27 cellular contexts compared by ENCODE assay signal in the genomic region with DNA sequence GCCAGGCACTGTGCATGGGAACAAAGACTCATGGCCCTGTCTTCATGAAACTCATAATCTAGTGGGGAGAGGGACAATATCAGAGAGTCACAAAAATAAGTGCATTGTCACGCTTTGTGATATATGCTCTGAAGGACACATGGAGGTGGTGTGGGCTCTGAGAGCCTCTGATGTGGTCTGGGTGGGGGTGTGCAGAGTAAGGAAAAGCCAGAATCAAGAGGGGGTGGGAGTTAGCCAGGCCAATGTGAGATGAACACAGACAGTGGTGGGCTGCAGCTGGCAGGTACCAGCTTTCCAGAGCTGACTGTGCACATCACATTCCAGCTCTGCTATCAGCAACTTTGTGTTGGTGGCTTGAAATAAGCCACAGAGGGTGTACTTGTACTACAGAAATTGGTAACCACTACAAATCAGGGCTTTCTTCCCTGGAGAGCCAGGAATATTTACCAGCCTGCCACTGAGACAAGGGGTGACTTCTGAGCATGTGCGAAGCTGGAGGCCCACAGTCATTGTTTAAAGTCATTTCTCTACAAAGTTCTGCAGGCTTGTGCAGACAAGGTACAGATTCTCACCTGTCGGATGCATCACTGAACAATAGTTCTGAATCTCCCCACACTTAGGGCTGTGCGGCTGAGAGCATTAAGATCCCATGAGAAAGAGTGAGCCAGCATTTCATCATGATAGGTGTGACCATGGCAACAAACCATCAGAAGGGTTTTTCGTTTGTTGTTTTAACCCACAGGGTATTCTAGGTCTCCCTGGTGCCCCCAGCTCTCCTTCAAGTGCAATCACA.
DNase-seq lines count a peak whose midpoint lies in the region; ATAC-seq, FAIRE-seq and TF ChIP-seq lines count a peak whose summit lies in the region.
"Had no signal": no experiment of that assay in that cellular context is flagged by ENCODE, and none has a peak within 500 bp of the region (broad histone marks: within the 10 kb centered on the region; RNA-seq: fewer than 3 reads in every experiment).

No MANE protein-coding gene starts in this region.

- peaks cover 3% of the 10 kb centered on the region for H3K9me3 Mint-ChIP-seq in nephron progenitor cell
- H3K9me3 Mint-ChIP-seq: stimulated activated naive B cell treated with anti-CD40 and anti-IgM and Interleukin-4, amounts not matched to agents 10 μg/mL and 1 μg/mL and 100 μg/mL, for 72 hours; T-helper 2 cell treated with Interferon-gamma antibody and Interleukin-4, amounts not matched to agents 5 μg/mL and 100 μg/mL, for 36 hours had no signal

- no peak overlapping the region for H3K4me3 Mint-ChIP-seq in nephron progenitor cell
- no peak overlapping the region for H3K4me3 Mint-ChIP-seq in T-helper 17 cell
- H3K4me3 Mint-ChIP-seq: CD14-positive monocyte; IgD-negative memory B cell; stimulated activated naive B cell treated with anti-CD40 and anti-IgM and Interleukin-4, amounts not matched to agents 10 μg/mL and 1 μg/mL and 100 μg/mL, for 72 hours; T-helper 2 cell treated with Interferon-gamma antibody and Interleukin-4, amounts not matched to agents 5 μg/mL and 100 μg/mL, for 36 hours had no signal

- H3K36me3 Mint-ChIP-seq in nephron progenitor cell (ENCODE audit: low read depth) (no peaks in the 10 kb centered on the region), T-helper 17 cell (ENCODE audit: low read depth) (no peaks in the 10 kb centered on the region)
- H3K36me3 Mint-ChIP-seq: CD14-positive monocyte; IgD-negative memory B cell; stimulated activated naive B cell treated with anti-CD40 and anti-IgM and Interleukin-4, amounts not matched to agents 10 μg/mL and 1 μg/mL and 100 μg/mL, for 72 hours had no signal

- DNase-seq in DMS79 treated with DMSO at 0.1 percent for 48 hours (lab: John Stamatoyannopoulos, UW) (peak; percentile 41), DMS79 (lab: John Stamatoyannopoulos, UW) (no peak), GM12878 (ENCODE audit: low read depth, low spot score) (no peak), nephron progenitor cell (no peak), T-helper 17 cell (no peak)
- DNase-seq in stimulated activated naive CD4-positive, alpha-beta T cell (lab: John Stamatoyannopoulos, UW), result no peak
- DNase-seq: activated CD4-positive, alpha-beta T cell treated with anti-CD3 and anti-CD28 coated beads for 48 hours; activated naive CD4-positive, alpha-beta T cell treated with anti-CD3 and anti-CD28 coated beads, Interleukin-2, amount 50 U/mL, for 16 hours; amniotic stem cell; foreskin fibroblast; heart right ventricle; NCI-H1105 treated with DMSO at 0.1 percent for 48 hours; NCI-H2081; PC-3; posterior cingulate gyrus; Right ventricle myocardium superior; sigmoid colon; stimulated activated CD4-positive, alpha-beta T cell treated with anti-CD3 and anti-CD28 coated beads, Interleukin-4, amount 100 ng/mL, for 4 hours; stimulated activated naive B cell treated with anti-CD40 and anti-IgM and Interleukin-4, amounts not matched to agents 10 μg/mL and 1 μg/mL and 100 μg/mL, for 72 hours had no signal

- ATAC-seq in GM12878 (peak; percentile 85), T-helper 17 cell (no peak), HG02981 (IDR thresholded peaks at IDR 0.05; ENCODE audit: unreplicated experiment) (no peak)
- ATAC-seq: heart right ventricle; PC-3; stimulated activated naive B cell treated with anti-CD40 and anti-IgM and Interleukin-4, amounts not matched to agents 10 μg/mL and 1 μg/mL and 100 μg/mL, for 72 hours had no signal

- no peak overlapping the region for H3K9ac ChIP-seq in GM12878 (ENCODE audit: control insufficient read depth, insufficient read depth, low read length)

- POLR2A ChIA-PET in HEK293 (lab: Yijun Ruan, JAX), result no interaction called here
- POLR2A ChIA-PET in GM12878 (lab: Charles Lee), result no interaction called here

- H3K36me3 ChIP-seq in HEK293 (ENCODE audit: control insufficient read depth in 2 of 2, insufficient read depth in 1 of 2, low read length in 2 of 2), result no peaks in the 10 kb centered on the region
- no peaks in the 10 kb centered on the region for H3K36me3 ChIP-seq in GM12878 (ENCODE audit: control insufficient read depth in 2 of 2, insufficient read depth in 2 of 2, low read length in 1 of 2)
- H3K36me3 ChIP-seq: heart right ventricle, sigmoid colon had no signal

- intact Hi-C loops in GM12878 (cut with micrococcal nuclease; ENCODE audit: unreplicated experiment), result no loop called here

- no peaks in the 10 kb centered on the region for H3K9me3 ChIP-seq in HEK293 (ENCODE audit: control insufficient read depth, insufficient read depth, low read depth, low read length)
- H3K9me3 ChIP-seq in GM12878 (replicated peaks; ENCODE audit: control insufficient read depth, insufficient read depth, low read length), result no peaks in the 10 kb centered on the region
- no peaks in the 10 kb centered on the region for H3K9me3 ChIP-seq in T-helper 17 cell (ENCODE audit: control insufficient read depth, low read length, poor library complexity, severe bottlenecking)
- H3K9me3 ChIP-seq: heart right ventricle, sigmoid colon had no signal

- SMC1A ChIA-PET in GM12878 (lab: Charles Lee; ENCODE audit: uncharacterized antibody, unreplicated experiment), result interaction anchor here (0.9 to 1.5 kb wide), 2 partner anchors 12 to 187 kb away, joined by 5 read pairs; no protein-coding TSS in a partner anchor

- no peak for FAIRE-seq in GM12878 (lab: Jason Lieb, UNC)
- FAIRE-seq: GM12892 had no signal

- H3K4me1 ChIP-seq in HEK293 (ENCODE audit: control insufficient read depth, insufficient read depth, low read length), result no peaks in the 10 kb centered on the region
- H3K4me1 ChIP-seq in GM12878 (ENCODE audit: control insufficient read depth, insufficient read depth, low read length), result no peaks in the 10 kb centered on the region
- H3K4me1 ChIP-seq: heart right ventricle, sigmoid colon had no signal

- H3K79me2 ChIP-seq in GM12878 (ENCODE audit: control insufficient read depth, insufficient read depth, low read length), result no peaks in the 10 kb centered on the region

- CTCF ChIA-PET in HEK293 (lab: Yijun Ruan, JAX) (interaction anchor here (0.7 to 1.2 kb wide), 2 partner anchors 8 to 17 kb away, joined by 3 read pairs; no protein-coding TSS in a partner anchor), GM12878 (lab: Yijun Ruan, JAX) (interaction anchor here (1.6 kb wide), 1 partner anchor 205 kb away, joined by 5 read pairs; no protein-coding TSS in a partner anchor)

- no peaks in the 10 kb centered on the region for H3K27me3 ChIP-seq in GM12878 (replicated peaks in 1 of 2; ENCODE audit: control insufficient read depth in 2 of 2, insufficient read depth in 2 of 2, low read length in 1 of 2)
- H3K27me3 ChIP-seq: sigmoid colon had no signal

- no peak overlapping the region for H3K27ac ChIP-seq in HEK293 (ENCODE audit: extremely low read depth, low read depth, low read length)
- no peak overlapping the region for H3K27ac ChIP-seq in GM12878 (ENCODE audit: control insufficient read depth, insufficient read depth)
- H3K27ac ChIP-seq: 22Rv1, heart right ventricle, sigmoid colon had no signal

- H4K20me1 ChIP-seq in GM12878 (ENCODE audit: control insufficient read depth, insufficient read depth), result no peaks in the 10 kb centered on the region

- 43% methylated on average over 5 of the region's 5 CpGs for WGBS in GM12878 (ENCODE audit: insufficient coverage, insufficient replicate concordance, low lambda C conversion rate, missing lambda C conversion rate)

- H3K4me2 ChIP-seq in GM12878 (ENCODE audit: control insufficient read depth, insufficient read depth), result no peak overlapping the region

- no peak overlapping the region for H2AFZ ChIP-seq in GM12878 (ENCODE audit: control insufficient read depth, low read depth, low read length)

- BruUV-seq in GM12878 (replicated peaks; lab: Mats Ljungman, UMichigan), result no TSS peak

- peaks cover 7% of the 10 kb centered on the region for H3K27me3 Mint-ChIP-seq in nephron progenitor cell (ENCODE audit: low read depth, poor library complexity)
- peaks cover 16% of the 10 kb centered on the region for H3K27me3 Mint-ChIP-seq in T-helper 17 cell

- in situ Hi-C loops in GM12878 (cut with MboI), result no loop called here

- no peak for TF ChIP-seq POLR2A in GM12878 (IDR thresholded peaks at IDR 0.05; ENCODE audit: low read depth, low read length)

- H3K4me1 Mint-ChIP-seq in nephron progenitor cell (peaks cover 26% of the 10 kb centered on the region), T-helper 17 cell (peaks cover 2% of the 10 kb centered on the region)
- H3K4me1 Mint-ChIP-seq: CD14-positive monocyte; IgD-negative memory B cell; stimulated activated naive B cell treated with anti-CD40 and anti-IgM and Interleukin-4, amounts not matched to agents 10 μg/mL and 1 μg/mL and 100 μg/mL, for 72 hours had no signal

- TF ChIP-seq RAD21 in GM12878 (IDR thresholded peaks at IDR 0.05; ENCODE audit: insufficient read depth, low read depth, low read length), result no peak

- no peak for TF ChIP-seq EP300 in GM12878 (IDR thresholded peaks at IDR 0.05; ENCODE audit: borderline replicate concordance in 1 of 2, control insufficient read depth in 1 of 2, low read depth in 2 of 2, low read length in 2 of 2)

- H3K4me3 ChIP-seq in HEK293 (ENCODE audit: low read depth, low read length) (no peak overlapping the region), GM12878 (no peak overlapping the region)
- H3K4me3 ChIP-seq: heart right ventricle, lung, sigmoid colon had no signal

- H3K27ac Mint-ChIP-seq in nephron progenitor cell (peak overlapping the region; percentile 65), T-helper 17 cell (no peak overlapping the region)
- H3K27ac Mint-ChIP-seq: CD14-positive monocyte; IgD-negative memory B cell; stimulated activated naive B cell treated with anti-CD40 and anti-IgM and Interleukin-4, amounts not matched to agents 10 μg/mL and 1 μg/mL and 100 μg/mL, for 72 hours; T-helper 2 cell treated with Interferon-gamma antibody and Interleukin-4, amounts not matched to agents 5 μg/mL and 100 μg/mL, for 36 hours had no signal

- RAD21 ChIA-PET in GM12878 (lab: Charles Lee; ENCODE audit: unreplicated experiment), result interaction anchor here (0.6 to 1.2 kb wide), 4 partner anchors 21 to 57 kb away, joined by 3 read pairs; no protein-coding TSS in a partner anchor

- TF ChIP-seq CTCF in HEK293 (tag by site-specific recombination; IDR thresholded peaks at IDR 0.05) (no peak), GM12878 (IDR thresholded peaks at IDR 0.05 in 2 of 3, conservative IDR thresholded peaks at IDR 0.05 in 1 of 3; ENCODE audit: control insufficient read depth in 2 of 3, extremely low read depth in 1 of 3, insufficient read depth in 1 of 3, low read depth in 3 of 3, low read length in 3 of 3) (no peak), nephron progenitor cell (IDR thresholded peaks at IDR 0.05) (no peak)

TF ChIP-seq in HEK293, 187 proteins besides CTCF, POLR2A, EP300 and RAD21 (continues in another document):
- TF ChIP-seq EGR2 (tag by site-specific recombination; IDR thresholded peaks at IDR 0.05; ENCODE audit: low read depth) (peak; percentile 95), ZSCAN23 (tag by site-specific recombination; IDR thresholded peaks at IDR 0.05) (no peak), ZNF571 (tag by site-specific recombination; IDR thresholded peaks at IDR 0.05) (no peak)

TF ChIP-seq in GM12878, 131 proteins besides CTCF, POLR2A, EP300 and RAD21 (continues in another document):
- TF ChIP-seq NRF1 (conservative IDR thresholded peaks at IDR 0.05; ENCODE audit: low read depth, low read length) (no peak), BMI1 (IDR thresholded peaks at IDR 0.05; ENCODE audit: borderline replicate concordance) (peak; percentile 47; the same call in 1 of the 2 replicates), MEF2B (IDR thresholded peaks at IDR 0.05; ENCODE audit: partially characterized antibody, poor library complexity, severe bottlenecking) (peak; percentile 37)
